10 cellular contexts compared by ENCODE assay signal in the genomic region with DNA sequence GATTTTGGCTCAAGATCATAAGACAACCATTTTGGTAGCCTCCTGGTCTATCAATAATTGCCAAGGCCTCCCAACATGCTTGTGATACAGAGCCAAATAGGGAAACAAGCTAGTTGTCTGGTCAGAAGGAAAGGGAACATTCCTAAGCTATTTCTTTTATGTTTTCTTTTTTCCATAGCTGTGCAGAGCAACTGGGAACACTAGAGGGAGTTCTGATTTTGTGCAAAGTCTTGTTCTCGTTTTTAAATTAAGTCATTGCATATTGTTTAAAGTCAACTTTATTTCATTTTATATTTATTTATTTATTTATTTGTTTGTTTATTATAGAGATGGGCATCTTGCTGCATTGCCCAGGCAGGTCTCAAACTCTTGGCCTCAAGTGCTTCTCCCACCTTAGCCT.
A peak's percentile ranks its signal among the peaks of the same experiment; 100 is the strongest.
DNase-seq lines count a peak whose midpoint lies in the region; ATAC-seq, FAIRE-seq and TF ChIP-seq lines count a peak whose summit lies in the region.
"Had no signal": no experiment of that assay in that cellular context is flagged by ENCODE, and none has a peak within 500 bp of the region (broad histone marks: within the 10 kb centered on the region; RNA-seq: fewer than 3 reads in every experiment).

No MANE protein-coding gene starts in this region.

- no peak overlapping the region for H3K56ac ChIP-seq in H1 (replicated peaks; ENCODE audit: insufficient read length, low read depth, low read length)

- H3K27me3 ChIP-seq in H1 (replicated peaks in 1 of 4; ENCODE audit: control insufficient read depth in 3 of 4, extremely low read depth in 1 of 4, insufficient read depth in 3 of 4, low read length in 3 of 4) (no peaks in the 10 kb centered on the region), mesenchymal stem cell (ENCODE audit: control insufficient read depth in 1 of 2, insufficient read depth in 1 of 2, low read length in 2 of 2) (no peaks in the 10 kb centered on the region)
- H3K27me3 ChIP-seq: right atrium auricular region had no signal

- 74% methylated on average over 1 of the region's 1 CpG; no CpG with 5 or more reads in 1 of the 2 experiments for WGBS in H1 (ENCODE audit: extremely low coverage in 1 of 2, insufficient coverage in 1 of 2, insufficient read length in 1 of 2, insufficient replicate concordance in 2 of 2, low coverage in 1 of 2, low lambda C conversion rate in 2 of 2, missing lambda C conversion rate in 1 of 2), 2 experiments
- WGBS in mesenchymal stem cell = no CpG with 5 or more reads among the region's 1 CpG

- no peaks in the 10 kb centered on the region; the same call in 1 of the 2 replicates for H3K23me2 ChIP-seq in H1 (ENCODE audit: low read depth, low read length)

- H3K36me3 ChIP-seq in H1 (ENCODE audit: control insufficient read depth in 2 of 4, insufficient read depth in 4 of 4, low read length in 3 of 4) = no peaks in the 10 kb centered on the region
- H3K36me3 ChIP-seq in mesenchymal stem cell (ENCODE audit: control insufficient read depth in 1 of 2, insufficient read depth in 2 of 2, low read depth in 1 of 2, low read length in 2 of 2) = no peaks in the 10 kb centered on the region
- H3K36me3 ChIP-seq: right atrium auricular region had no signal

- H3K14ac ChIP-seq in H1 (ENCODE audit: insufficient read length) = no peak overlapping the region
- H3K14ac ChIP-seq in mesenchymal stem cell (ENCODE audit: low read length in 2 of 2) = no peak overlapping the region

- peak; percentile 39 for DNase-seq in NCI-H69 (lab: John Stamatoyannopoulos, UW)
- DNase-seq in H1 (ENCODE audit: low read depth in 1 of 2, low spot score in 2 of 2) = no peak
- DNase-seq in neural crest cell (ENCODE audit: low read depth, low spot score) = no peak
- no peak for DNase-seq in mesenchymal stem cell
- no peak for DNase-seq in HuH-7 (ENCODE audit: low spot score)
- DNase-seq: left cardiac atrium had no signal

- peak; percentile 9 for TF ChIP-seq CTCF in GM12873 (IDR thresholded peaks at IDR 0.05; ENCODE audit: insufficient read depth, low read depth, low read length, missing control alignments)
- TF ChIP-seq CTCF in H1 (IDR thresholded peaks at IDR 0.05; ENCODE audit: control extremely low read depth in 1 of 3, insufficient read depth in 1 of 3, low read depth in 1 of 3, low read length in 3 of 3) = peak in 1 of 3 experiments; percentile 33; a peak in 1 of 4 replicates
- TF ChIP-seq CTCF in neural crest cell (conservative IDR thresholded peaks at IDR 0.05) = peak; percentile 68

- no peak for TF ChIP-seq POLR2A in H1 (IDR thresholded peaks at IDR 0.05; ENCODE audit: control extremely low read depth in 1 of 2, low read depth in 2 of 2, low read length in 2 of 2)

- FAIRE-seq in H1 (lab: Jason Lieb, UNC) = no peak

- no peaks in the 10 kb centered on the region for H4K20me1 ChIP-seq in H1 (replicated peaks in 1 of 2; ENCODE audit: control insufficient read depth in 1 of 2, insufficient read depth in 2 of 2, low read length in 2 of 2)

- TF ChIP-seq EP300 in H1 (IDR thresholded peaks at IDR 0.05; ENCODE audit: borderline replicate concordance in 1 of 2, low read depth in 2 of 2, low read length in 2 of 2) = no peak

- H3K18ac ChIP-seq in H1 (ENCODE audit: extremely low read depth, low read length) (no peak overlapping the region), mesenchymal stem cell (ENCODE audit: low read depth in 1 of 2, low read length in 2 of 2) (no peak overlapping the region)

- H3K4me3 ChIP-seq in H1 (ENCODE audit: extremely low read depth in 1 of 4, insufficient read depth in 2 of 4, low read depth in 3 of 4, low read length in 4 of 4) (no peak overlapping the region), mesenchymal stem cell (ENCODE audit: insufficient read depth in 1 of 2, low read depth in 1 of 2, low read length in 2 of 2) (no peak overlapping the region)
- H3K4me3 ChIP-seq: right atrium auricular region had no signal

- H4K91ac ChIP-seq in H1 (replicated peaks; ENCODE audit: insufficient read length, low read length) (no peak overlapping the region), mesenchymal stem cell (ENCODE audit: low read length) (no peak overlapping the region)

- H3K4me3 Mint-ChIP-seq in neural crest cell = no peak overlapping the region

- no peak overlapping the region for H2BK15ac ChIP-seq in H1 (ENCODE audit: low read length)
- no peak overlapping the region for H2BK15ac ChIP-seq in mesenchymal stem cell (ENCODE audit: low read depth, poor library complexity, severe bottlenecking)

- H3K27ac Mint-ChIP-seq in neural crest cell (ENCODE audit: unreplicated experiment) = no peak overlapping the region

- CTCF ChIA-PET in H1 (lab: Charles Lee; ENCODE audit: partially characterized antibody) = interaction anchor here (0.7 to 1.8 kb wide), 14 partner anchors 8 to 618 kb away, joined by 3 to 7 read pairs (median 4); no protein-coding TSS in a partner anchor

- H3K79me1 ChIP-seq in H1 (ENCODE audit: low read depth, low read length) (no peaks in the 10 kb centered on the region), mesenchymal stem cell (replicated peaks; ENCODE audit: low read length, poor library complexity, severe bottlenecking) (no peaks in the 10 kb centered on the region)

- peak overlapping the region; percentile 92; the same call in 1 of the 2 replicates for H2AFZ ChIP-seq in H1 (ENCODE audit: low read length)
- no peak overlapping the region for H2AFZ ChIP-seq in mesenchymal stem cell (ENCODE audit: low read depth, low read length)

- H4K5ac ChIP-seq in H1 (ENCODE audit: insufficient read length, low read depth, low read length) = no peak overlapping the region

- no peaks in the 10 kb centered on the region for H3K4me1 Mint-ChIP-seq in neural crest cell

- H2BK12ac ChIP-seq in H1 (ENCODE audit: low read depth, low read length) (no peak overlapping the region), mesenchymal stem cell (ENCODE audit: low read length in 2 of 2) (no peak overlapping the region)

- TF ChIP-seq RAD21 in H1 (IDR thresholded peaks at IDR 0.05 in 1 of 2, conservative IDR thresholded peaks at IDR 0.05 in 1 of 2; ENCODE audit: low read depth in 2 of 2, low read length in 2 of 2) = peak; percentile 28 to 42

- no peaks in the 10 kb centered on the region for H3K36me3 Mint-ChIP-seq in neural crest cell (ENCODE audit: low read depth)

- H3K9me3 Mint-ChIP-seq in neural crest cell = no peaks in the 10 kb centered on the region

- no peak overlapping the region for H2BK20ac ChIP-seq in H1 (ENCODE audit: low read length)

- H4K8ac ChIP-seq in H1 (ENCODE audit: extremely low read depth, insufficient read depth, low read length) = no peak overlapping the region
- no peak overlapping the region for H4K8ac ChIP-seq in mesenchymal stem cell (ENCODE audit: low read length)

- H3K4me1 ChIP-seq in H1 (replicated peaks in 1 of 4; ENCODE audit: control insufficient read depth in 3 of 4, insufficient read depth in 4 of 4, low read length in 3 of 4) (peaks cover 1 to 6% (median 3%) of the 10 kb centered on the region in 4 experiments; a peak in 2 of 7 replicates), mesenchymal stem cell (ENCODE audit: control insufficient read depth, insufficient read depth, low read depth, low read length) (no peaks in the 10 kb centered on the region)
- H3K4me1 ChIP-seq: right atrium auricular region had no signal

- H3K79me2 ChIP-seq in H1 (ENCODE audit: control insufficient read depth in 1 of 2, insufficient read depth in 2 of 2, low read length in 2 of 2) = no peaks in the 10 kb centered on the region

- H2BK5ac ChIP-seq in H1 (ENCODE audit: low read depth, low read length) (no peak overlapping the region), mesenchymal stem cell (ENCODE audit: low read depth, low read length, poor library complexity, severe bottlenecking) (no peak overlapping the region)

- H3K4ac ChIP-seq in H1 (replicated peaks; ENCODE audit: insufficient read length, low read depth, low read length) (no peak overlapping the region), mesenchymal stem cell (ENCODE audit: low read depth in 1 of 2, low read length in 2 of 2) (no peak overlapping the region)

- H3K23ac ChIP-seq in H1 (ENCODE audit: insufficient read length) (no peak overlapping the region), mesenchymal stem cell (ENCODE audit: low read length in 2 of 2) (no peak overlapping the region)

- ATAC-seq in GM19397 (IDR thresholded peaks at IDR 0.05; ENCODE audit: unreplicated experiment) (no peak), HG02840 (IDR thresholded peaks at IDR 0.05; ENCODE audit: low FRiP score, unreplicated experiment) (no peak)
- ATAC-seq: left cardiac atrium had no signal

- H3K4me2 ChIP-seq in H1 (ENCODE audit: insufficient read depth in 1 of 2, low read depth in 2 of 2, low read length in 2 of 2) (no peak overlapping the region), mesenchymal stem cell (ENCODE audit: low read length, poor library complexity, severe bottlenecking) (no peak overlapping the region)

- H3K9me3 ChIP-seq in H1 (ENCODE audit: insufficient read depth in 2 of 2, low read depth in 1 of 2, low read length in 1 of 2) (no peaks in the 10 kb centered on the region), mesenchymal stem cell (ENCODE audit: control insufficient read depth, low read length) (no peaks in the 10 kb centered on the region)
- H3K9me3 ChIP-seq: right atrium auricular region had no signal

- H3K27ac ChIP-seq in H1 (ENCODE audit: low read depth, low read length) (no peak overlapping the region), mesenchymal stem cell (ENCODE audit: low read length, poor library complexity, severe bottlenecking) (no peak overlapping the region)
- H3K27ac ChIP-seq: right atrium auricular region had no signal

- H3K27me3 Mint-ChIP-seq in neural crest cell (ENCODE audit: low read depth) = no peaks in the 10 kb centered on the region

- H3K9ac ChIP-seq in H1 (replicated peaks in 1 of 4; ENCODE audit: extremely low read depth in 1 of 4, low read depth in 3 of 4, low read length in 3 of 4) = no peak overlapping the region
- no peak overlapping the region for H3K9ac ChIP-seq in mesenchymal stem cell (ENCODE audit: low read length)

- POLR2A ChIA-PET in H1 (lab: Charles Lee; ENCODE audit: partially characterized antibody) = no interaction called here

- no peak overlapping the region for H2BK120ac ChIP-seq in H1 (replicated peaks; ENCODE audit: low read depth, low read length)
- no peak overlapping the region for H2BK120ac ChIP-seq in mesenchymal stem cell (ENCODE audit: low read depth, low read length)

- H2AK5ac ChIP-seq in H1 (ENCODE audit: low read depth, low read length) = no peak overlapping the region
- no peak overlapping the region for H2AK5ac ChIP-seq in mesenchymal stem cell (ENCODE audit: low read length, severe bottlenecking)

TF ChIP-seq in H1, 55 proteins besides CTCF, POLR2A, EP300 and RAD21 (continues in another document):
- TF ChIP-seq E2F6 (IDR thresholded peaks at IDR 0.05) = no peak
- TF ChIP-seq CHD2 (IDR thresholded peaks at IDR 0.05; ENCODE audit: low read length) = no peak
- TF ChIP-seq RXRA (IDR thresholded peaks at IDR 0.05; ENCODE audit: insufficient read depth, low read depth, low read length) = no peak
- no peak for TF ChIP-seq SIRT6 (IDR thresholded peaks at IDR 0.05; ENCODE audit: low read length)
